Comparison of ENCODE assay signal across 15 cellular contexts in the genomic region with DNA sequence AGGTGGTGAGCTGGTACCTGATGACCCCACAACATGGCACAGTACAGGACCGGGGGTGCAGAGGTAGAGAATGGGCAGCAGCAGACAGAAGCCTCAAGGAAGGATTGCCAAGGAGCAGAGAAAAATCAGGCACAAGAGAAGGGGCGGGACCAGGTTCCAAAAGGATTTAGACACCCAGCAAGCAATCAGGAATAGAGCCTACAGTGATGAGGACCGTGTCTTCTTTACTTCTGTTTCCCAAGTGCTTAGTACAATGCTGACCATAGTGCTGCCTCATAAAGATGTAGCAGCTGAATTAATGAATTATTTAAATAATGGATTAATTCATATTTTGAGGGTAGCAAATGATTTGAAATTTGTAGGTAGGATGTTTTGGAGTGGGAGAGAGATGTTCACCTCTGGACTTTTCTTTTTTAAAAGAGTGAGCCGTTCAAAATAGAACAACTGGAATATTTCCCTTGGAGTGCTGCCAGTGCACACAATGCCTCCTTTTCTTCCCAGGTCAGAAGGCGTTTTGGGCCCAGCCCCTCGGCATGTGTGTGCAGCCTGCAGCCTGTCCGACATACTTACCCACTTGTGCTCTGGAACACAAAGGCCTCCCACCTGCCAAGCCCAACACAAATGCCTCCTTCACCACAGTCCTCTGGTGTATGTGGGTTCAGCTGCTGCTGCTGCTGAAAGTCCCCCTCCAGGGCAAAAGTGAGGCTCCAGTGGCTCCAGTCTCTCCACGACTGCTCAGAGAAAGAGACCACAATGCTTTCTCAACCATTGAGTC. TPM values are rescaled to one million over a fixed set of nuclear protein-coding genes. Genes with fewer than 3 reads are reported as not detected.
DNase-seq lines count a peak whose midpoint lies in the region; ATAC-seq and TF ChIP-seq lines count a peak whose summit lies in the region.
"Had no signal": no experiment of that assay in that cellular context is flagged by ENCODE, and none has a peak within 500 bp of the region (broad histone marks: within the 10 kb centered on the region; RNA-seq: fewer than 3 reads in every experiment).

No MANE protein-coding gene starts in this region.

- no peak for TF ChIP-seq CTCF in GM13977 (IDR thresholded peaks at IDR 0.05; ENCODE audit: extremely low read depth, insufficient read depth, missing control alignments)

- no peak for ATAC-seq in HG02884 (IDR thresholded peaks at IDR 0.05; ENCODE audit: unreplicated experiment)
- ATAC-seq: activated CD8-positive, alpha-beta T cell treated with anti-CD3 and anti-CD28 coated beads, Interleukin-2, amount 10 ng/mL, durations not matched to agents 7 days and 5 days; gastrocnemius medialis had no signal

- in situ Hi-C loops in GM13977 (cut with MboI; ENCODE audit: low pct_unique_long_range_greater_than_20kb, low sequenced_read_pairs, unreplicated experiment), result no loop called here

- DNase-seq in LHCN-M2 (ENCODE audit: low read depth), result peak; percentile 52
- DNase-seq in NCI-H748 treated with DMSO at 0.1 percent for 48 hours (lab: John Stamatoyannopoulos, UW), result peak; percentile 38
- DNase-seq in foreskin melanocyte, result peak; percentile 76
- peak in 6 of 10 donors; percentile 33 to 95 (median 56) for DNase-seq in posterior cingulate gyrus
- DNase-seq in activated gamma-delta T cell treated with Interleukin-2 at 50 U/mL for 16 hours, result no peak
- DNase-seq in GM13977 (ENCODE audit: low spot score), result no peak
- no peak for DNase-seq in GM03348 (ENCODE audit: low spot score)
- DNase-seq: activated CD8-positive, alpha-beta T cell treated with anti-CD3 and anti-CD28 coated beads, Interleukin-2, amount 10 ng/mL, durations not matched to agents 7 days and 5 days; activated naive CD4-positive, alpha-beta T cell treated with anti-CD3 and anti-CD28 coated beads for 36 hours; CD4-positive, alpha-beta T cell; gastrocnemius medialis; NCI-H1105; T-helper 9 cell had no signal

- intact Hi-C loops in posterior cingulate gyrus (cut with DNase I), result loop anchor here (10.0 kb wide), 1 partner anchor 105 kb away; no protein-coding TSS in a partner anchor

RNA-seq across cellular contexts. Expression of a gene that starts 19.6 kb away (rescaled TPM):
- 0.06 and 0.26 TPM in 2 replicates for total RNA-seq in LHCN-M2 (2014; rRNA removed)
- 0.02 TPM for polyA plus RNA-seq in LHCN-M2 (2012)
- total RNA-seq: activated CD8-positive, alpha-beta T cell treated with anti-CD3 and anti-CD28 coated beads, Interleukin-2, amount 10 ng/mL, durations not matched to agents 7 days and 5 days; activated naive CD4-positive, alpha-beta T cell treated with anti-CD3 and anti-CD28 coated beads for 36 hours; CD4-positive, alpha-beta T cell; pulmonary artery endothelial cell had no signal

Comparison
In these comparisons a context has a peak if more than half of its experiments do, and no peak if none do; other contexts are left out.
1. DNase-seq: peak in LHCN-M2 (single experiment), NCI-H748 treated with DMSO at 0.1 percent for 48 hours (single experiment), foreskin melanocyte (single experiment) and posterior cingulate gyrus (6 of 10); none in activated gamma-delta T cell treated with Interleukin-2 at 50 U/mL for 16 hours (single experiment), GM13977 (single experiment) and GM03348 (single experiment).